ENCODE assay signal across 17 cellular contexts in the genomic region with DNA sequence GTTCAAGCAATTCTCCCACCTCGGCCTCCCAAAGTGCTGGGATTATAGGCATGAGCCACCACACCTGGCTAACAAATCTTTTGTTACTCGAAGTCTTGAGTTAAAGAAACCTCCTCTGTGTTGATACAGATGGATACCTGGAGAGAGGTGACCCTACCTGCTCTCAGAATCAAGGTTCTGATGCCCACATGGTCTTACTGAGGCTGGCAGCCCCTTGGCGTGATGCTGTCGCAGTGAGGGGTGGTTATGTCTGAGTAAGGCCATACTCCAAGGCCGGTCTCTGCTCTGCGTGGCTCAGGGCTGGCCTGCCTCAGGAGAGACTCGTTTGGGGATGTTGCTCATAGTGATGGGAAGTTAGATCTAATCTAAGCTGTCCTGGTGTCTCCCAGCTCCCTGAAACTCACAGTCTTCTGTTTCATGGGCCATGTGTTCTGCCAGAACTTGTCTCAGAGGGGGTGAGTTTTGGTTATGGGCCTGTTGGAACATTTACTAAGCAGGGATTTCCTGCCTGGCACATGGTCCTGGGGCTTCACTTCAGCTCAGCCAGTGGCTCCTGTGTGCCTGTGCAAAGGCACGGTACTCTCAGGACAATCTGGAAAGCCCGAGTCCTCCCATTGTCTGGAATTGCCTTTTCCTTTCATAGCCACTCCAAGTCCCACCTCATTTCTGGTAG.
"Had no signal": no experiment of that assay in that cellular context is flagged by ENCODE, and none has a peak within 500 bp of the region (broad histone marks: within the 10 kb centered on the region; RNA-seq: fewer than 3 reads in every experiment).

No MANE protein-coding gene starts in this region.

- ATAC-seq: activated CD8-positive, alpha-beta T cell treated with anti-CD3 and anti-CD28 coated beads for 36 hours; effector memory CD8-positive, alpha-beta T cell; sciatic nerve; stimulated activated naive CD8-positive, alpha-beta T cell treated with anti-CD3 and anti-CD28 coated beads, Interleukin-15, amount 100 ng/mL, for 72 hours had no signal

- H3K36me3 ChIP-seq: brain microvascular endothelial cell, spleen, upper lobe of left lung had no signal

- H3K4me3 ChIP-seq: hepatocyte, spleen, upper lobe of left lung had no signal

- H3K9me3 ChIP-seq: spleen, upper lobe of left lung had no signal

- H3K27ac ChIP-seq: brain microvascular endothelial cell, hepatocyte, spleen had no signal

- H3K27me3 ChIP-seq: brain microvascular endothelial cell, hepatocyte, spleen, upper lobe of left lung had no signal

- DNase-seq: activated CD4-positive, alpha-beta T cell treated with anti-CD3 and anti-CD28 coated beads for 4 hours; activated CD8-positive, alpha-beta T cell treated with anti-CD3 and anti-CD28 coated beads for 36 hours; activated naive CD4-positive, alpha-beta T cell; activated naive CD8-positive, alpha-beta T cell treated with anti-CD3 and anti-CD28 coated beads, Interleukin-2, amount 10 ng/mL, durations not matched to agents 7 days and 5 days; activated T-cell treated with anti-CD3 and anti-CD28 coated beads for 4 hours; anterior cingulate cortex; brain microvascular endothelial cell; cerebellar nuclear complex; effector memory CD8-positive, alpha-beta T cell; islet precursor cell; nephron progenitor cell; spleen; stimulated activated naive CD8-positive, alpha-beta T cell treated with anti-CD3 and anti-CD28 coated beads, Interleukin-15, amount 100 ng/mL, for 72 hours; T-helper 2 cell; upper lobe of left lung had no signal

- H3K4me1 ChIP-seq: spleen had no signal
